Comparison of ENCODE assay signal across 1 cellular context in the genomic region with DNA sequence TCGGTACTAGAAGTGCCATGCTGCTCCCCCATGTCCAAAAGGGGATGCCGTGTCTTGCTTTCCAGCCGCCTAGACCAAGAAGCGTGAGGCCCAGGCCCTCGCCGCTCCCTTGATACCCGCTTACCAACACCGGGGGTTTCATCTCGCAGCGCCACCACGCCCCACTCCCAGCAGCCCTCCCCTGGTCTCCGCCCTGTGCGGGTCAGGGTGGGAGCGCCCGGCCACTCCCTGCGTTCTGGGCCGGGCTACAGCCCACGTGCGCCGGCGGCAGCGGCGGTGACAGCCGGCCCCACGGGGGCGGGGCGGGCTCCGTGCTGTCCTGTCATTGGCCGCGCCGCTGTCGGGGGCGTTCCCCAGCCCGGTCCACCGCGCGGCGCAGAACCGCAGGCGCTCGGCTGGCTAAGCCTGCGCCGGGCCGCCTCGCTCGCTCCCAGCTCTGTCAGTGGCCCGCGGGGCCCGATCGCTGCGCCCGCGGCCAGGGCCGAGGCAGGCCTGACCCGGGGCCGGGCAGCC.
TF ChIP-seq lines count a peak whose summit lies in the region.

A gene with protein sequence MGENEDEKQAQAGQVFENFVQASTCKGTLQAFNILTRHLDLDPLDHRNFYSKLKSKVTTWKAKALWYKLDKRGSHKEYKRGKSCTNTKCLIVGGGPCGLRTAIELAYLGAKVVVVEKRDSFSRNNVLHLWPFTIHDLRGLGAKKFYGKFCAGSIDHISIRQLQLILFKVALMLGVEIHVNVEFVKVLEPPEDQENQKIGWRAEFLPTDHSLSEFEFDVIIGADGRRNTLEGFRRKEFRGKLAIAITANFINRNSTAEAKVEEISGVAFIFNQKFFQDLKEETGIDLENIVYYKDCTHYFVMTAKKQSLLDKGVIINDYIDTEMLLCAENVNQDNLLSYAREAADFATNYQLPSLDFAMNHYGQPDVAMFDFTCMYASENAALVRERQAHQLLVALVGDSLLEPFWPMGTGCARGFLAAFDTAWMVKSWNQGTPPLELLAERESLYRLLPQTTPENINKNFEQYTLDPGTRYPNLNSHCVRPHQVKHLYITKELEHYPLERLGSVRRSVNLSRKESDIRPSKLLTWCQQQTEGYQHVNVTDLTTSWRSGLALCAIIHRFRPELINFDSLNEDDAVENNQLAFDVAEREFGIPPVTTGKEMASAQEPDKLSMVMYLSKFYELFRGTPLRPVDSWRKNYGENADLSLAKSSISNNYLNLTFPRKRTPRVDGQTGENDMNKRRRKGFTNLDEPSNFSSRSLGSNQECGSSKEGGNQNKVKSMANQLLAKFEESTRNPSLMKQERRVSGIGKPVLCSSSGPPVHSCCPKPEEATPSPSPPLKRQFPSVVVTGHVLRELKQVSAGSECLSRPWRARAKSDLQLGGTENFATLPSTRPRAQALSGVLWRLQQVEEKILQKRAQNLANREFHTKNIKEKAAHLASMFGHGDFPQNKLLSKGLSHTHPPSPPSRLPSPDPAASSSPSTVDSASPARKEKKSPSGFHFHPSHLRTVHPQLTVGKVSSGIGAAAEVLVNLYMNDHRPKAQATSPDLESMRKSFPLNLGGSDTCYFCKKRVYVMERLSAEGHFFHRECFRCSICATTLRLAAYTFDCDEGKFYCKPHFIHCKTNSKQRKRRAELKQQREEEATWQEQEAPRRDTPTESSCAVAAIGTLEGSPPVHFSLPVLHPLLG (plus strand): TSS at position 390 of the 513 bp plus-strand sequence. CDS start 51,566 bp downstream, outside the sequence.

TF ChIP-seq in HepG2, 621 proteins besides CTCF, POLR2A, EP300 and RAD21 (continued from another document and continues in another):
- TF ChIP-seq, protein P1, sequence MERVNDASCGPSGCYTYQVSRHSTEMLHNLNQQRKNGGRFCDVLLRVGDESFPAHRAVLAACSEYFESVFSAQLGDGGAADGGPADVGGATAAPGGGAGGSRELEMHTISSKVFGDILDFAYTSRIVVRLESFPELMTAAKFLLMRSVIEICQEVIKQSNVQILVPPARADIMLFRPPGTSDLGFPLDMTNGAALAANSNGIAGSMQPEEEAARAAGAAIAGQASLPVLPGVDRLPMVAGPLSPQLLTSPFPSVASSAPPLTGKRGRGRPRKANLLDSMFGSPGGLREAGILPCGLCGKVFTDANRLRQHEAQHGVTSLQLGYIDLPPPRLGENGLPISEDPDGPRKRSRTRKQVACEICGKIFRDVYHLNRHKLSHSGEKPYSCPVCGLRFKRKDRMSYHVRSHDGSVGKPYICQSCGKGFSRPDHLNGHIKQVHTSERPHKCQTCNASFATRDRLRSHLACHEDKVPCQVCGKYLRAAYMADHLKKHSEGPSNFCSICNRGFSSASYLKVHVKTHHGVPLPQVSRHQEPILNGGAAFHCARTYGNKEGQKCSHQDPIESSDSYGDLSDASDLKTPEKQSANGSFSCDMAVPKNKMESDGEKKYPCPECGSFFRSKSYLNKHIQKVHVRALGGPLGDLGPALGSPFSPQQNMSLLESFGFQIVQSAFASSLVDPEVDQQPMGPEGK (CRISPR knock-in tag; IDR thresholded peaks at IDR 0.05) = peak; percentile 49; the same call in 1 of the 2 replicates
- no peak for TF ChIP-seq FOXP1 (IDR thresholded peaks at IDR 0.05)
- TF ChIP-seq FOXP1 (CRISPR knock-in tag; IDR thresholded peaks at IDR 0.05) = no peak
- no peak for TF ChIP-seq ZNF816 (CRISPR knock-in tag; IDR thresholded peaks at IDR 0.05; ENCODE audit: borderline replicate concordance)
- TF ChIP-seq, protein P2, sequence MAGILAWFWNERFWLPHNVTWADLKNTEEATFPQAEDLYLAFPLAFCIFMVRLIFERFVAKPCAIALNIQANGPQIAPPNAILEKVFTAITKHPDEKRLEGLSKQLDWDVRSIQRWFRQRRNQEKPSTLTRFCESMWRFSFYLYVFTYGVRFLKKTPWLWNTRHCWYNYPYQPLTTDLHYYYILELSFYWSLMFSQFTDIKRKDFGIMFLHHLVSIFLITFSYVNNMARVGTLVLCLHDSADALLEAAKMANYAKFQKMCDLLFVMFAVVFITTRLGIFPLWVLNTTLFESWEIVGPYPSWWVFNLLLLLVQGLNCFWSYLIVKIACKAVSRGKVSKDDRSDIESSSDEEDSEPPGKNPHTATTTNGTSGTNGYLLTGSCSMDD (CRISPR knock-in tag; IDR thresholded peaks at IDR 0.05) = no peak
- no peak for TF ChIP-seq HMG20B (CRISPR knock-in tag; conservative IDR thresholded peaks at IDR 0.05)
- TF ChIP-seq SCMH1 (CRISPR knock-in tag; IDR thresholded peaks at IDR 0.05; ENCODE audit: borderline replicate concordance) = no peak
- TF ChIP-seq ZFX (CRISPR knock-in tag; IDR thresholded peaks at IDR 0.05; ENCODE audit: low read depth) = peak; percentile 23
- no peak for TF ChIP-seq PAX8 (CRISPR knock-in tag; IDR thresholded peaks at IDR 0.05; ENCODE audit: borderline replicate concordance)
- TF ChIP-seq ZBTB42 (CRISPR knock-in tag; IDR thresholded peaks at IDR 0.05) = no peak
- TF ChIP-seq, protein P3, sequence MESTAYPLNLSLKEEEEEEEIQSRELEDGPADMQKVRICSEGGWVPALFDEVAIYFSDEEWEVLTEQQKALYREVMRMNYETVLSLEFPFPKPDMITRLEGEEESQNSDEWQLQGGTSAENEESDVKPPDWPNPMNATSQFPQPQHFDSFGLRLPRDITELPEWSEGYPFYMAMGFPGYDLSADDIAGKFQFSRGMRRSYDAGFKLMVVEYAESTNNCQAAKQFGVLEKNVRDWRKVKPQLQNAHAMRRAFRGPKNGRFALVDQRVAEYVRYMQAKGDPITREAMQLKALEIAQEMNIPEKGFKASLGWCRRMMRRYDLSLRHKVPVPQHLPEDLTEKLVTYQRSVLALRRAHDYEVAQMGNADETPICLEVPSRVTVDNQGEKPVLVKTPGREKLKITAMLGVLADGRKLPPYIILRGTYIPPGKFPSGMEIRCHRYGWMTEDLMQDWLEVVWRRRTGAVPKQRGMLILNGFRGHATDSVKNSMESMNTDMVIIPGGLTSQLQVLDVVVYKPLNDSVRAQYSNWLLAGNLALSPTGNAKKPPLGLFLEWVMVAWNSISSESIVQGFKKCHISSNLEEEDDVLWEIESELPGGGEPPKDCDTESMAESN (CRISPR knock-in tag; conservative IDR thresholded peaks at IDR 0.05) = no peak
- TF ChIP-seq, protein P4, sequence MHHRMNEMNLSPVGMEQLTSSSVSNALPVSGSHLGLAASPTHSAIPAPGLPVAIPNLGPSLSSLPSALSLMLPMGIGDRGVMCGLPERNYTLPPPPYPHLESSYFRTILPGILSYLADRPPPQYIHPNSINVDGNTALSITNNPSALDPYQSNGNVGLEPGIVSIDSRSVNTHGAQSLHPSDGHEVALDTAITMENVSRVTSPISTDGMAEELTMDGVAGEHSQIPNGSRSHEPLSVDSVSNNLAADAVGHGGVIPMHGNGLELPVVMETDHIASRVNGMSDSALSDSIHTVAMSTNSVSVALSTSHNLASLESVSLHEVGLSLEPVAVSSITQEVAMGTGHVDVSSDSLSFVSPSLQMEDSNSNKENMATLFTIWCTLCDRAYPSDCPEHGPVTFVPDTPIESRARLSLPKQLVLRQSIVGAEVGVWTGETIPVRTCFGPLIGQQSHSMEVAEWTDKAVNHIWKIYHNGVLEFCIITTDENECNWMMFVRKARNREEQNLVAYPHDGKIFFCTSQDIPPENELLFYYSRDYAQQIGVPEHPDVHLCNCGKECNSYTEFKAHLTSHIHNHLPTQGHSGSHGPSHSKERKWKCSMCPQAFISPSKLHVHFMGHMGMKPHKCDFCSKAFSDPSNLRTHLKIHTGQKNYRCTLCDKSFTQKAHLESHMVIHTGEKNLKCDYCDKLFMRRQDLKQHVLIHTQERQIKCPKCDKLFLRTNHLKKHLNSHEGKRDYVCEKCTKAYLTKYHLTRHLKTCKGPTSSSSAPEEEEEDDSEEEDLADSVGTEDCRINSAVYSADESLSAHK (CRISPR knock-in tag; IDR thresholded peaks at IDR 0.05; ENCODE audit: borderline replicate concordance) = no peak
- TF ChIP-seq ZBTB20 (CRISPR knock-in tag; IDR thresholded peaks at IDR 0.05; ENCODE audit: borderline replicate concordance, low read depth) = no peak
- TF ChIP-seq IKZF1 (IDR thresholded peaks at IDR 0.05) = no peak
- TF ChIP-seq, protein P5, sequence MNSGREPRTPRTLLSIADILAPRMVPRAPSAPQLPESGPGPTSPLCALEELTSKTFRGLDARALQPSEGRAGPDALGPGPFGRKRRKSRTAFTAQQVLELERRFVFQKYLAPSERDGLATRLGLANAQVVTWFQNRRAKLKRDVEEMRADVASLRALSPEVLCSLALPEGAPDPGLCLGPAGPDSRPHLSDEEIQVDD (CRISPR knock-in tag; IDR thresholded peaks at IDR 0.05; ENCODE audit: borderline replicate concordance) = no peak
- no peak for TF ChIP-seq ZNF235 (CRISPR knock-in tag; IDR thresholded peaks at IDR 0.05; ENCODE audit: borderline replicate concordance)
- no peak for TF ChIP-seq HOXA9 (CRISPR knock-in tag; IDR thresholded peaks at IDR 0.05; ENCODE audit: borderline replicate concordance)
- TF ChIP-seq MTA3 (CRISPR knock-in tag; IDR thresholded peaks at IDR 0.05) = no peak
- TF ChIP-seq, protein P6, sequence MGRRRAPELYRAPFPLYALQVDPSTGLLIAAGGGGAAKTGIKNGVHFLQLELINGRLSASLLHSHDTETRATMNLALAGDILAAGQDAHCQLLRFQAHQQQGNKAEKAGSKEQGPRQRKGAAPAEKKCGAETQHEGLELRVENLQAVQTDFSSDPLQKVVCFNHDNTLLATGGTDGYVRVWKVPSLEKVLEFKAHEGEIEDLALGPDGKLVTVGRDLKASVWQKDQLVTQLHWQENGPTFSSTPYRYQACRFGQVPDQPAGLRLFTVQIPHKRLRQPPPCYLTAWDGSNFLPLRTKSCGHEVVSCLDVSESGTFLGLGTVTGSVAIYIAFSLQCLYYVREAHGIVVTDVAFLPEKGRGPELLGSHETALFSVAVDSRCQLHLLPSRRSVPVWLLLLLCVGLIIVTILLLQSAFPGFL (CRISPR knock-in tag; IDR thresholded peaks at IDR 0.05) = no peak
- TF ChIP-seq, protein P7, sequence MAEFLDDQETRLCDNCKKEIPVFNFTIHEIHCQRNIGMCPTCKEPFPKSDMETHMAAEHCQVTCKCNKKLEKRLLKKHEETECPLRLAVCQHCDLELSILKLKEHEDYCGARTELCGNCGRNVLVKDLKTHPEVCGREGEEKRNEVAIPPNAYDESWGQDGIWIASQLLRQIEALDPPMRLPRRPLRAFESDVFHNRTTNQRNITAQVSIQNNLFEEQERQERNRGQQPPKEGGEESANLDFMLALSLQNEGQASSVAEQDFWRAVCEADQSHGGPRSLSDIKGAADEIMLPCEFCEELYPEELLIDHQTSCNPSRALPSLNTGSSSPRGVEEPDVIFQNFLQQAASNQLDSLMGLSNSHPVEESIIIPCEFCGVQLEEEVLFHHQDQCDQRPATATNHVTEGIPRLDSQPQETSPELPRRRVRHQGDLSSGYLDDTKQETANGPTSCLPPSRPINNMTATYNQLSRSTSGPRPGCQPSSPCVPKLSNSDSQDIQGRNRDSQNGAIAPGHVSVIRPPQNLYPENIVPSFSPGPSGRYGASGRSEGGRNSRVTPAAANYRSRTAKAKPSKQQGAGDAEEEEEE (CRISPR knock-in tag; IDR thresholded peaks at IDR 0.05; ENCODE audit: borderline replicate concordance) = no peak
- TF ChIP-seq ZC3H13 (CRISPR knock-in tag; IDR thresholded peaks at IDR 0.05) = no peak
- no peak for TF ChIP-seq HNRNPL (IDR thresholded peaks at IDR 0.05; ENCODE audit: low read depth, low read length)
- no peak for TF ChIP-seq SNAI1 (CRISPR knock-in tag; IDR thresholded peaks at IDR 0.05; ENCODE audit: borderline replicate concordance)
- no peak for TF ChIP-seq SOX6 (IDR thresholded peaks at IDR 0.05)
- no peak for TF ChIP-seq SOX6 (CRISPR knock-in tag; IDR thresholded peaks at IDR 0.05)
- no peak for TF ChIP-seq PITX1 (CRISPR knock-in tag; IDR thresholded peaks at IDR 0.05)
- no peak for TF ChIP-seq MAFK (conservative IDR thresholded peaks at IDR 0.05 in 1 of 2, IDR thresholded peaks at IDR 0.05 in 1 of 2; ENCODE audit: low read length in 2 of 2)
- no peak for TF ChIP-seq AGO2 (optimal IDR thresholded peaks at IDR 0.05; ENCODE audit: low read depth, low read length)
- TF ChIP-seq, protein P8, sequence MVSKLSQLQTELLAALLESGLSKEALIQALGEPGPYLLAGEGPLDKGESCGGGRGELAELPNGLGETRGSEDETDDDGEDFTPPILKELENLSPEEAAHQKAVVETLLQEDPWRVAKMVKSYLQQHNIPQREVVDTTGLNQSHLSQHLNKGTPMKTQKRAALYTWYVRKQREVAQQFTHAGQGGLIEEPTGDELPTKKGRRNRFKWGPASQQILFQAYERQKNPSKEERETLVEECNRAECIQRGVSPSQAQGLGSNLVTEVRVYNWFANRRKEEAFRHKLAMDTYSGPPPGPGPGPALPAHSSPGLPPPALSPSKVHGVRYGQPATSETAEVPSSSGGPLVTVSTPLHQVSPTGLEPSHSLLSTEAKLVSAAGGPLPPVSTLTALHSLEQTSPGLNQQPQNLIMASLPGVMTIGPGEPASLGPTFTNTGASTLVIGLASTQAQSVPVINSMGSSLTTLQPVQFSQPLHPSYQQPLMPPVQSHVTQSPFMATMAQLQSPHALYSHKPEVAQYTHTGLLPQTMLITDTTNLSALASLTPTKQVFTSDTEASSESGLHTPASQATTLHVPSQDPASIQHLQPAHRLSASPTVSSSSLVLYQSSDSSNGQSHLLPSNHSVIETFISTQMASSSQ (IDR thresholded peaks at IDR 0.05; ENCODE audit: low read depth) = no peak
- TF ChIP-seq, protein P8 (CRISPR knock-in tag; IDR thresholded peaks at IDR 0.05; ENCODE audit: borderline replicate concordance) = no peak
- TF ChIP-seq, protein P9, sequence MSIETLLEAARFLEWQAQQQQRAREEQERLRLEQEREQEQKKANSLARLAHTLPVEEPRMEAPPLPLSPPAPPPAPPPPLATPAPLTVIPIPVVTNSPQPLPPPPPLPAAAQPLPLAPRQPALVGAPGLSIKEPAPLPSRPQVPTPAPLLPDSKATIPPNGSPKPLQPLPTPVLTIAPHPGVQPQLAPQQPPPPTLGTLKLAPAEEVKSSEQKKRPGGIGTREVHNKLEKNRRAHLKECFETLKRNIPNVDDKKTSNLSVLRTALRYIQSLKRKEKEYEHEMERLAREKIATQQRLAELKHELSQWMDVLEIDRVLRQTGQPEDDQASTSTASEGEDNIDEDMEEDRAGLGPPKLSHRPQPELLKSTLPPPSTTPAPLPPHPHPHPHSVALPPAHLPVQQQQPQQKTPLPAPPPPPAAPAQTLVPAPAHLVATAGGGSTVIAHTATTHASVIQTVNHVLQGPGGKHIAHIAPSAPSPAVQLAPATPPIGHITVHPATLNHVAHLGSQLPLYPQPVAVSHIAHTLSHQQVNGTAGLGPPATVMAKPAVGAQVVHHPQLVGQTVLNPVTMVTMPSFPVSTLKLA (IDR thresholded peaks at IDR 0.05) = no peak
- TF ChIP-seq PPARG (CRISPR knock-in tag; conservative IDR thresholded peaks at IDR 0.05) = no peak
- TF ChIP-seq TBL1XR1 (IDR thresholded peaks at IDR 0.05; ENCODE audit: borderline replicate concordance, low read length, partially characterized antibody) = no peak
- no peak for TF ChIP-seq ZNF670 (CRISPR knock-in tag; IDR thresholded peaks at IDR 0.05; ENCODE audit: borderline replicate concordance)
